ENCODE assay signal across 2 cellular contexts in the genomic region with DNA sequence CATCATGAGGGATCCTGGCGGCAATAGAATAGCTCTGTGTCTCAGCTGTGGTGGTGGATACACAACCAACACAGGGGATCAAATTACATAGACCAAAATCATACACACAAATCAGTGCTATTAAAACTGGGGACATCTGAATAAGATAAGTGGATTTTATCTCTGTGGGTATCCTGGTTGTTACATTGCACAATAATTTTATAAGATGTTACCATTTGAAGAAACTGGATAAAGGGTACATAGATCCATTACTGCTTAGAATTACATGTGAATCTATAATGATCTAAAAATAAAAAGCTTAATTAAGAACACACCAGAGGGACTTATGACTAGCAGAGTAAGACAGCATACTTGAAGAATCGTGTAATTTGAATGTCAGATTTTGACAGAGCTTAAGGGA.
TF ChIP-seq lines count a peak whose summit lies in the region.

No MANE protein-coding gene starts in this region.

TF ChIP-seq in IMR-90, 13 proteins besides CTCF, POLR2A, EP300 and RAD21:
- TF ChIP-seq CHD1 (IDR thresholded peaks at IDR 0.05; ENCODE audit: low read depth, low read length), result no peak
- TF ChIP-seq CEBPB (IDR thresholded peaks at IDR 0.05; ENCODE audit: low read depth, low read length), result peak; percentile 54

TF ChIP-seq in neural cell, 6 proteins besides CTCF, POLR2A, EP300 and RAD21:
- no peak for TF ChIP-seq MXI1 (conservative IDR thresholded peaks at IDR 0.05; ENCODE audit: poor library complexity, severe bottlenecking)
- no peak for TF ChIP-seq POLR2AphosphoS5 (IDR thresholded peaks at IDR 0.05)
- TF ChIP-seq, protein P1, sequence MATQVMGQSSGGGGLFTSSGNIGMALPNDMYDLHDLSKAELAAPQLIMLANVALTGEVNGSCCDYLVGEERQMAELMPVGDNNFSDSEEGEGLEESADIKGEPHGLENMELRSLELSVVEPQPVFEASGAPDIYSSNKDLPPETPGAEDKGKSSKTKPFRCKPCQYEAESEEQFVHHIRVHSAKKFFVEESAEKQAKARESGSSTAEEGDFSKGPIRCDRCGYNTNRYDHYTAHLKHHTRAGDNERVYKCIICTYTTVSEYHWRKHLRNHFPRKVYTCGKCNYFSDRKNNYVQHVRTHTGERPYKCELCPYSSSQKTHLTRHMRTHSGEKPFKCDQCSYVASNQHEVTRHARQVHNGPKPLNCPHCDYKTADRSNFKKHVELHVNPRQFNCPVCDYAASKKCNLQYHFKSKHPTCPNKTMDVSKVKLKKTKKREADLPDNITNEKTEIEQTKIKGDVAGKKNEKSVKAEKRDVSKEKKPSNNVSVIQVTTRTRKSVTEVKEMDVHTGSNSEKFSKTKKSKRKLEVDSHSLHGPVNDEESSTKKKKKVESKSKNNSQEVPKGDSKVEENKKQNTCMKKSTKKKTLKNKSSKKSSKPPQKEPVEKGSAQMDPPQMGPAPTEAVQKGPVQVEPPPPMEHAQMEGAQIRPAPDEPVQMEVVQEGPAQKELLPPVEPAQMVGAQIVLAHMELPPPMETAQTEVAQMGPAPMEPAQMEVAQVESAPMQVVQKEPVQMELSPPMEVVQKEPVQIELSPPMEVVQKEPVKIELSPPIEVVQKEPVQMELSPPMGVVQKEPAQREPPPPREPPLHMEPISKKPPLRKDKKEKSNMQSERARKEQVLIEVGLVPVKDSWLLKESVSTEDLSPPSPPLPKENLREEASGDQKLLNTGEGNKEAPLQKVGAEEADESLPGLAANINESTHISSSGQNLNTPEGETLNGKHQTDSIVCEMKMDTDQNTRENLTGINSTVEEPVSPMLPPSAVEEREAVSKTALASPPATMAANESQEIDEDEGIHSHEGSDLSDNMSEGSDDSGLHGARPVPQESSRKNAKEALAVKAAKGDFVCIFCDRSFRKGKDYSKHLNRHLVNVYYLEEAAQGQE (IDR thresholded peaks at IDR 0.05; ENCODE audit: borderline replicate concordance), result no peak
- TF ChIP-seq TAF1 (IDR thresholded peaks at IDR 0.05; ENCODE audit: low read depth), result no peak
- TF ChIP-seq EZH2 (IDR thresholded peaks at IDR 0.05; ENCODE audit: borderline replicate concordance, insufficient read depth, low read length, poor library complexity, severe bottlenecking), result no peak
- TF ChIP-seq SMC3 (conservative IDR thresholded peaks at IDR 0.05; ENCODE audit: poor library complexity), result no peak
